In genomic region chr3:119293761-119294401, GRCh38 we compare ENCODE assay signal across 8 cellular contexts. TPM values are rescaled to one million over a fixed set of nuclear protein-coding genes. Genes with fewer than 3 reads are reported as not detected.
DNase-seq lines count a peak whose midpoint lies in the region; ATAC-seq and TF ChIP-seq lines count a peak whose summit lies in the region.

ARHGAP31 (plus strand) TSS chr3:119294383; CDS start chr3:119294905, 522 bp downstream.

- TF ChIP-seq CTCF in type B pancreatic cell (conservative IDR thresholded peaks at IDR 0.05): no peak

- H3K27ac Mint-ChIP-seq in CD8-positive, alpha-beta memory T cell: peak within 1 kb of the TSS; percentile 95 to 100 (median 98)
- peak within 1 kb of the TSS; percentile 90 to 91 for H3K27ac Mint-ChIP-seq in activated naive CD4-positive, alpha-beta T cell treated with anti-CD3 and anti-CD28 coated beads, Interleukin-2, amount 50 U/mL, for 72 hours
- peak within 1 kb of the TSS; percentile 83 for H3K27ac Mint-ChIP-seq in type B pancreatic cell

- H3K27me3 Mint-ChIP-seq in CD8-positive, alpha-beta memory T cell: peaks cover 0 to 6% of the 10 kb centered on the region in 2 donors
- peaks cover 10% of the 10 kb centered on the region for H3K27me3 Mint-ChIP-seq in type B pancreatic cell

- peaks cover 47 to 62% (median 52%) of the 10 kb centered on the region in 3 donors for H3K4me1 Mint-ChIP-seq in CD8-positive, alpha-beta memory T cell
- peaks cover 37% of the 10 kb centered on the region for H3K4me1 Mint-ChIP-seq in type B pancreatic cell (ENCODE audit: unreplicated experiment)

- intact Hi-C loops in Right ventricle myocardium superior (cut with DNase I): loop anchor here (2.0 kb wide), 1 partner anchor 29 kb away; no protein-coding TSS in a partner anchor

- CTCF ChIA-PET in CD8-positive, alpha-beta memory T cell (lab: Charles Lee): interaction anchor here (0.5 to 2.6 kb wide), 6 partner anchors 19 to 410 kb away, joined by 3 to 18 read pairs (median 4); partner anchors contain the start of gene B4GALT4

- H3K4me3 Mint-ChIP-seq in CD8-positive, alpha-beta memory T cell: peak within 1 kb of the TSS; percentile 90 to 96 (median 94)
- H3K4me3 Mint-ChIP-seq in type B pancreatic cell: peak within 1 kb of the TSS; percentile 91

- H3K36me3 Mint-ChIP-seq in CD8-positive, alpha-beta memory T cell: peaks cover 0 to 10% (median 0%) of the 10 kb centered on the region in 3 donors
- peaks cover 1 to 7% of the 10 kb centered on the region in 2 donors for H3K36me3 Mint-ChIP-seq in activated naive CD4-positive, alpha-beta T cell treated with anti-CD3 and anti-CD28 coated beads, Interleukin-2, amount 50 U/mL, for 72 hours
- no peaks in the 10 kb centered on the region for H3K36me3 Mint-ChIP-seq in type B pancreatic cell

- POLR2A ChIA-PET in CD8-positive, alpha-beta memory T cell (lab: Charles Lee): interaction anchor here (1.0 to 3.1 kb wide), 5 partner anchors 29 to 802 kb away, joined by 3 to 19 read pairs (median 13); partner anchors contain the start of genes B4GALT4, TIMMDC1 and TMEM39A

- H3K4me3 ChIP-seq in CD8-positive, alpha-beta memory T cell (ENCODE audit: low read length): peak within 1 kb of the TSS; percentile 86

- ATAC-seq in GM19372 (IDR thresholded peaks at IDR 0.05; ENCODE audit: low read depth, unreplicated experiment) (peak; percentile 47), HG03460 (IDR thresholded peaks at IDR 0.05; ENCODE audit: unreplicated experiment) (peak; percentile 45), Right ventricle myocardium superior (ENCODE audit: poor library complexity) (peak; percentile 75)
- peak; percentile 87 for ATAC-seq in activated naive CD4-positive, alpha-beta T cell treated with anti-CD3 and anti-CD28 coated beads, Interleukin-2, amount 50 U/mL, for 72 hours

- peak; percentile 83 to 97 (median 91) for DNase-seq in CD8-positive, alpha-beta memory T cell
- DNase-seq in SKM-1 treated with dmso at 0.1 percent for 144 hours (lab: John Stamatoyannopoulos, UW; ENCODE audit: unreplicated experiment) (peak; percentile 61), Right ventricle myocardium superior (peak; percentile 86), pons (ENCODE audit: low spot score) (peak; percentile 47), type B pancreatic cell (ENCODE audit: extremely low spot score, unreplicated experiment) (no peak)
- peak; percentile 85 to 96 for DNase-seq in activated naive CD4-positive, alpha-beta T cell treated with anti-CD3 and anti-CD28 coated beads, Interleukin-2, amount 50 U/mL, for 72 hours (ENCODE audit: low spot score in 2 of 2)

- H3K27me3 ChIP-seq in CD8-positive, alpha-beta memory T cell (ENCODE audit: insufficient read depth, low read length, poor library complexity, severe bottlenecking): no peaks in the 10 kb centered on the region

- H3K4me1 ChIP-seq in CD8-positive, alpha-beta memory T cell (ENCODE audit: insufficient read depth, low read length): peaks cover 32% of the 10 kb centered on the region

- no peaks in the 10 kb centered on the region for H3K9me3 ChIP-seq in CD8-positive, alpha-beta memory T cell (ENCODE audit: low read length)

- H3K27ac ChIP-seq in CD8-positive, alpha-beta memory T cell (ENCODE audit: low read depth, low read length): peak within 1 kb of the TSS; percentile 88

- H3K36me3 ChIP-seq in CD8-positive, alpha-beta memory T cell (ENCODE audit: insufficient read depth, low read length): no peaks in the 10 kb centered on the region

- H3K9me3 Mint-ChIP-seq in CD8-positive, alpha-beta memory T cell: peaks cover 0 to 3% (median 0%) of the 10 kb centered on the region in 5 donors
- no peaks in the 10 kb centered on the region for H3K9me3 Mint-ChIP-seq in activated naive CD4-positive, alpha-beta T cell treated with anti-CD3 and anti-CD28 coated beads, Interleukin-2, amount 50 U/mL, for 72 hours
- no peaks in the 10 kb centered on the region for H3K9me3 Mint-ChIP-seq in type B pancreatic cell

RNA-seq across cellular contexts. Expression of gene ARHGAP31, which starts in this region (rescaled TPM):
- total RNA-seq in CD8-positive, alpha-beta memory T cell: 10 to 100 TPM; 24.2 to 25.8 TPM
- 3.4 TPM for polyA plus RNA-seq in CD8-positive, alpha-beta memory T cell
- 10 to 100 TPM in 1 of 2 donors, 1 to 10 TPM in 1; 2.1 to 11.0 TPM for total RNA-seq in activated naive CD4-positive, alpha-beta T cell treated with anti-CD3 and anti-CD28 coated beads, Interleukin-2, amount 50 U/mL, for 72 hours
- total RNA-seq in Right ventricle myocardium superior: 42.1 TPM
- total RNA-seq in type B pancreatic cell (ENCODE audit: low replicate concordance): 4.1 and 17.3 TPM in 2 replicates
